20 cellular contexts compared by ENCODE assay signal in genomic region chr20:51050636-51051035, GRCh38.
"Had no signal": no experiment of that assay in that cellular context is flagged by ENCODE, and none has a peak within 500 bp of the region (broad histone marks: within the 10 kb centered on the region; RNA-seq: fewer than 3 reads in every experiment).

No MANE protein-coding gene starts in this region.

- H3K9me3 ChIP-seq: neutrophil had no signal

- H3K27me3 ChIP-seq: right atrium auricular region had no signal

- DNase-seq: esophagus squamous epithelium; foreskin keratinocyte; immature natural killer cell; kidney; left cardiac atrium; left ventricle myocardium superior; mesenchymal stem cell; naive B cell; stimulated activated CD4-positive, alpha-beta T cell treated with anti-CD3 and anti-CD28 coated beads, Interleukin-4, amount 100 ng/mL, for 1 hour; stimulated activated naive CD8-positive, alpha-beta T cell treated with anti-CD3 and anti-CD28 coated beads, Interleukin-15, amount 100 ng/mL, for 72 hours; trophoblast cell had no signal

- H3K4me3 ChIP-seq: esophagus squamous epithelium, lung, right atrium auricular region, smooth muscle cell had no signal

- H3K4me3 Mint-ChIP-seq: central memory CD8-positive, alpha-beta T cell; dendritic cell treated with granulocyte-macrophage colony-stimulating factor and Interleukin-4, amounts not matched to agents 40 ng/mL and 50 ng/mL, for 4 days; immature natural killer cell; naive B cell; nephron; stimulated activated memory B cell treated with anti-CD40 and anti-IgM and Interleukin-4, amounts not matched to agents 10 μg/mL and 1 μg/mL and 100 μg/mL, for 72 hours; stimulated activated naive CD8-positive, alpha-beta T cell treated with anti-CD3 and anti-CD28 coated beads, Interleukin-15, amount 100 ng/mL, for 72 hours had no signal

- H3K27ac Mint-ChIP-seq: dendritic cell treated with granulocyte-macrophage colony-stimulating factor and Interleukin-4, amounts not matched to agents 40 ng/mL and 50 ng/mL, for 4 days; immature natural killer cell; naive B cell; nephron; stimulated activated memory B cell treated with anti-CD40 and anti-IgM and Interleukin-4, amounts not matched to agents 10 μg/mL and 1 μg/mL and 100 μg/mL, for 72 hours; stimulated activated naive CD8-positive, alpha-beta T cell treated with anti-CD3 and anti-CD28 coated beads, Interleukin-15, amount 100 ng/mL, for 72 hours had no signal

- H3K36me3 ChIP-seq: esophagus squamous epithelium, neutrophil, right atrium auricular region had no signal

- H3K36me3 Mint-ChIP-seq: immature natural killer cell had no signal

- H3K9me3 Mint-ChIP-seq: central memory CD8-positive, alpha-beta T cell; dendritic cell treated with granulocyte-macrophage colony-stimulating factor and Interleukin-4, amounts not matched to agents 40 ng/mL and 50 ng/mL, for 4 days had no signal

- H3K4me1 Mint-ChIP-seq: central memory CD8-positive, alpha-beta T cell; immature natural killer cell; stimulated activated memory B cell treated with anti-CD40 and anti-IgM and Interleukin-4, amounts not matched to agents 10 μg/mL and 1 μg/mL and 100 μg/mL, for 72 hours; stimulated activated naive CD8-positive, alpha-beta T cell treated with anti-CD3 and anti-CD28 coated beads, Interleukin-15, amount 100 ng/mL, for 72 hours had no signal

- H3K27ac ChIP-seq: esophagus squamous epithelium, foreskin keratinocyte, neutrophil, right atrium auricular region had no signal

- FAIRE-seq: colon, kidney had no signal

- H3K4me1 ChIP-seq: foreskin keratinocyte, right atrium auricular region had no signal

- ATAC-seq: foreskin keratinocyte; left cardiac atrium; left ventricle myocardium superior; stimulated activated memory B cell treated with anti-CD40 and anti-IgM and Interleukin-4, amounts not matched to agents 10 μg/mL and 1 μg/mL and 100 μg/mL, for 72 hours; stimulated activated naive CD8-positive, alpha-beta T cell treated with anti-CD3 and anti-CD28 coated beads, Interleukin-15, amount 100 ng/mL, for 72 hours had no signal
